In the genomic region with DNA sequence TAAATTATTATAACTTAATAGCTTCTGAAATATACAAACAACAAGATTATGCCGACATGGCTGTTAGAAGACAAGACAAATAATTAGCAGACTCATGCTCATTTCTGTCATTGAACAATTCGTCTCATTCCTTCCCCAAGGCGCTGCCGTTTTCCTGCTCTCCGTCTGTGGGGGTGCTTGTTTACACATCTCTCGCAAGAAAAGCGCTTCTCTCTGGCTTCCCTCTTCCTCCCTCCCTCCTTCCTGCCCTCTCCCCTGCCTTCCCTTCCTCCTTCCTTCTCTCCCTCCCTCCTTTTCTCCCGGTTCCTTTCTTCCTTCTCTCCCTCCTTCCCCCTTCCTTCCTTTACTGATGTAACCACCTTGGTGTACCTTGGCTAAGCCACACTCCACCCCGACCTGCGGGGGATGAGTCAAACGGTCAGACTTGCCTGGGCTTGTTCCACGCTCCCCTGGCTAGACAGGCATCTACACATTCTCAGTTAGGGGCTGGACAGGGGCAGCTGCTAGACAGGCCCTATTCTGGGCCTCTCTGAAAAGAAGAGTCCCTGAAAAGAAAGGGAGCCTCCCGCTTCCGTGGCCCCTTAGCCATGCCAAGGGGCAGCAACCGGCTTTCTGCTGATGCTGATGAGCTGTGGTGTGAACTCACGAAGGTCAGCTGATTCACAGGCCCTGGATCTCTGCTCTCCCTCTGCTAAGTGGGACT, we compare ENCODE assay signal across 11 cellular contexts.
A peak's percentile ranks its signal among the peaks of the same experiment; 100 is the strongest.
DNase-seq lines count a peak whose midpoint lies in the region; ATAC-seq and TF ChIP-seq lines count a peak whose summit lies in the region.
"Had no signal": no experiment of that assay in that cellular context is flagged by ENCODE, and none has a peak within 500 bp of the region (broad histone marks: within the 10 kb centered on the region; RNA-seq: fewer than 3 reads in every experiment).

No MANE protein-coding gene starts in this region.

- CTCF ChIA-PET in RWPE1 (lab: Yijun Ruan, JAX): interaction anchor here (0.5 to 0.7 kb wide), 3 partner anchors 116 to 435 kb away, joined by 3 to 7 read pairs (median 3); no protein-coding TSS in a partner anchor

- no peak overlapping the region for H3K4me3 Mint-ChIP-seq in stimulated activated memory B cell treated with anti-CD40 and anti-IgM and Interleukin-4, amounts not matched to agents 10 μg/mL and 1 μg/mL and 100 μg/mL, for 72 hours

- H3K9me3 Mint-ChIP-seq in stimulated activated memory B cell treated with anti-CD40 and anti-IgM and Interleukin-4, amounts not matched to agents 10 μg/mL and 1 μg/mL and 100 μg/mL, for 72 hours: peaks cover 2% of the 10 kb centered on the region
- H3K9me3 Mint-ChIP-seq: activated T-helper 2 cell treated with anti-CD3 and anti-CD28 coated beads, Interferon-gamma antibody, Interleukin-2, Interleukin-4, amounts not matched to agents 10 μg/mL and 5 μg/mL and 100 μg/mL, durations not matched to agents 14 hours and 24 hours and 36 hours had no signal

- peak; percentile 15 for DNase-seq in NCI-H2171 treated with DMSO at 0.1 percent for 48 hours (lab: John Stamatoyannopoulos, UW)
- DNase-seq in NCI-H2171 (lab: John Stamatoyannopoulos, UW): no peak
- peak; percentile 87 for DNase-seq in RWPE1 (ENCODE audit: low spot score)
- peak; percentile 31 for DNase-seq in iris pigment epithelial cell (ENCODE audit: low read depth)
- DNase-seq: NCI-H2029 treated with DMSO at 0.1 percent for 48 hours, T-helper 2 cell had no signal

- peak overlapping the region; percentile 73 for H3K27ac ChIP-seq in RWPE1

- no peaks in the 10 kb centered on the region for H3K4me1 Mint-ChIP-seq in stimulated activated memory B cell treated with anti-CD40 and anti-IgM and Interleukin-4, amounts not matched to agents 10 μg/mL and 1 μg/mL and 100 μg/mL, for 72 hours

- no peaks in the 10 kb centered on the region for H3K27me3 Mint-ChIP-seq in stimulated activated memory B cell treated with anti-CD40 and anti-IgM and Interleukin-4, amounts not matched to agents 10 μg/mL and 1 μg/mL and 100 μg/mL, for 72 hours

- no peak for TF ChIP-seq CTCF in RWPE1 (conservative IDR thresholded peaks at IDR 0.05; ENCODE audit: low read depth)

- no peak overlapping the region for H3K27ac Mint-ChIP-seq in stimulated activated memory B cell treated with anti-CD40 and anti-IgM and Interleukin-4, amounts not matched to agents 10 μg/mL and 1 μg/mL and 100 μg/mL, for 72 hours
- H3K27ac Mint-ChIP-seq: activated T-helper 2 cell treated with anti-CD3 and anti-CD28 coated beads, Interferon-gamma antibody, Interleukin-2, Interleukin-4, amounts not matched to agents 10 μg/mL and 5 μg/mL and 100 μg/mL, durations not matched to agents 14 hours and 24 hours and 36 hours had no signal

- POLR2A ChIA-PET in RWPE1 (lab: Yijun Ruan, JAX; ENCODE audit: low non-redundant PET): no interaction called here

- H3K36me3 Mint-ChIP-seq in stimulated activated memory B cell treated with anti-CD40 and anti-IgM and Interleukin-4, amounts not matched to agents 10 μg/mL and 1 μg/mL and 100 μg/mL, for 72 hours: no peaks in the 10 kb centered on the region

- peak; percentile 20 for ATAC-seq in stimulated activated memory B cell treated with anti-CD40 and anti-IgM and Interleukin-4, amounts not matched to agents 10 μg/mL and 1 μg/mL and 100 μg/mL, for 72 hours
- ATAC-seq in GM19467 (IDR thresholded peaks at IDR 0.05; ENCODE audit: unreplicated experiment) (no peak), HG03520 (IDR thresholded peaks at IDR 0.05; ENCODE audit: unreplicated experiment) (no peak), HG02852 (IDR thresholded peaks at IDR 0.05; ENCODE audit: unreplicated experiment) (no peak)
